1 cellular context compared by ENCODE assay signal in genomic region chr7:55052081-55052480, GRCh38.
TF ChIP-seq lines count a peak whose summit lies in the region.

No MANE protein-coding gene starts in this region.

TF ChIP-seq in IMR-90, 13 proteins besides CTCF, POLR2A, EP300 and RAD21:
- peak; percentile 16 for TF ChIP-seq CEBPB (IDR thresholded peaks at IDR 0.05; ENCODE audit: low read depth, low read length)
- no peak for TF ChIP-seq MXI1 (IDR thresholded peaks at IDR 0.05; ENCODE audit: borderline replicate concordance, low read depth, low read length)
- TF ChIP-seq CHD1 (IDR thresholded peaks at IDR 0.05; ENCODE audit: low read depth, low read length) = no peak
- 0 out of 2 replicates have a peak, but pooled peaks have one; percentile 6 for TF ChIP-seq MAZ (IDR thresholded peaks at IDR 0.05; ENCODE audit: borderline replicate concordance, low read depth, low read length)
- 0 out of 2 replicates have a peak, but pooled peaks have one; percentile 5 for TF ChIP-seq SMC3 (IDR thresholded peaks at IDR 0.05; ENCODE audit: low read depth, low read length)
- peak; percentile 29; the same call in 1 of the 2 replicates for TF ChIP-seq MAFK (IDR thresholded peaks at IDR 0.05; ENCODE audit: low read depth, low read length)
- TF ChIP-seq RCOR1 (IDR thresholded peaks at IDR 0.05; ENCODE audit: insufficient replicate concordance, low read length) = no peak
- peak; percentile 70 for TF ChIP-seq FOS (IDR thresholded peaks at IDR 0.05; ENCODE audit: low read depth, low read length)
- TF ChIP-seq BHLHE40 (IDR thresholded peaks at IDR 0.05; ENCODE audit: low read depth, low read length) = peak; percentile 53
